Comparison of ENCODE assay signal across 17 cellular contexts in genomic region chr2:120780402-120780801, GRCh38. TPM values are rescaled to one million over a fixed set of nuclear protein-coding genes. Genes with fewer than 3 reads are reported as not detected.
DNase-seq lines count a peak whose midpoint lies in the region; ATAC-seq and TF ChIP-seq lines count a peak whose summit lies in the region.
"Had no signal": no experiment of that assay in that cellular context is flagged by ENCODE, and none has a peak within 500 bp of the region (broad histone marks: within the 10 kb centered on the region; RNA-seq: fewer than 3 reads in every experiment).

No MANE protein-coding gene starts in this region.

- no peak overlapping the region for H4K91ac ChIP-seq in mesenchymal stem cell (ENCODE audit: low read length)

- no peak overlapping the region for H2AFZ ChIP-seq in mesenchymal stem cell (ENCODE audit: low read depth, low read length)
- no peak overlapping the region for H2AFZ ChIP-seq in smooth muscle cell (ENCODE audit: low read depth)

- no peak for TF ChIP-seq CTCF in VCaP (conservative IDR thresholded peaks at IDR 0.05)
- no peak for TF ChIP-seq CTCF in smooth muscle cell (IDR thresholded peaks at IDR 0.05; ENCODE audit: borderline replicate concordance, insufficient read depth, poor library complexity, severe bottlenecking)

- peak overlapping the region in 1 of 2 experiments; percentile 64 for H3K14ac ChIP-seq in mesenchymal stem cell (ENCODE audit: low read length in 2 of 2)

- H3K79me2 ChIP-seq in smooth muscle cell (ENCODE audit: low read depth), result peaks cover 73% of the 10 kb centered on the region

- H3K27me3 ChIP-seq in mesenchymal stem cell (ENCODE audit: control insufficient read depth in 1 of 2, insufficient read depth in 1 of 2, low read length in 2 of 2), result no peaks in the 10 kb centered on the region
- no peaks in the 10 kb centered on the region for H3K27me3 ChIP-seq in smooth muscle cell (ENCODE audit: low read depth)

- peak overlapping the region; percentile 19 for H4K8ac ChIP-seq in mesenchymal stem cell (ENCODE audit: low read length)

- peak overlapping the region; percentile 50 to 70 for H3K4ac ChIP-seq in mesenchymal stem cell (ENCODE audit: low read depth in 1 of 2, low read length in 2 of 2)

- H3K36me3 ChIP-seq in mesenchymal stem cell (ENCODE audit: control insufficient read depth in 1 of 2, insufficient read depth in 2 of 2, low read depth in 1 of 2, low read length in 2 of 2) (peaks cover 0 to 6% of the 10 kb centered on the region in 2 experiments), smooth muscle cell (ENCODE audit: low read depth) (no peaks in the 10 kb centered on the region)

- H2AK5ac ChIP-seq in mesenchymal stem cell (ENCODE audit: low read length, severe bottlenecking), result peak overlapping the region; percentile 84

- H3F3A ChIP-seq in smooth muscle cell (ENCODE audit: low read depth), result peaks cover 9% of the 10 kb centered on the region

- ATAC-seq in HG02870 (IDR thresholded peaks at IDR 0.05; ENCODE audit: unreplicated experiment), result no peak
- ATAC-seq: activated CD8-positive, alpha-beta memory T cell treated with anti-CD3 and anti-CD28 coated beads, Interleukin-2, amount 10 ng/mL, durations not matched to agents 7 days and 5 days had no signal

- peak overlapping the region; percentile 22 for H2BK5ac ChIP-seq in mesenchymal stem cell (ENCODE audit: low read depth, low read length, poor library complexity, severe bottlenecking)

- H3K4me1 ChIP-seq in mesenchymal stem cell (ENCODE audit: control insufficient read depth, insufficient read depth, low read depth, low read length) (peaks cover 58% of the 10 kb centered on the region), smooth muscle cell (ENCODE audit: low read depth) (peaks cover 18% of the 10 kb centered on the region)

- DNase-seq in DMS53 (lab: John Stamatoyannopoulos, UW) (peak; percentile 12), DMS53 treated with DMSO at 0.1 percent for 48 hours (lab: John Stamatoyannopoulos, UW; ENCODE audit: unreplicated experiment) (no peak), mesenchymal stem cell (peak; percentile 54), smooth muscle cell (lab: John Stamatoyannopoulos, UW; ENCODE audit: unreplicated experiment) (no peak), NCI-H2171 (lab: John Stamatoyannopoulos, UW) (no peak)
- no peak for DNase-seq in stimulated activated CD4-positive, alpha-beta T cell treated with anti-CD3 and anti-CD28 coated beads, Interleukin-4, amount 100 ng/mL, for 4 hours
- DNase-seq: 8988T; activated CD8-positive, alpha-beta memory T cell treated with anti-CD3 and anti-CD28 coated beads, Interleukin-2, amount 10 ng/mL, durations not matched to agents 7 days and 5 days; activated gamma-delta T cell; aorta; NCI-H1694 treated with DMSO at 0.1 percent for 48 hours; NCI-H774 had no signal

- 84% methylated on average over 5 of the region's 7 CpGs for WGBS in mesenchymal stem cell
- 48% methylated on average over 7 of the region's 7 CpGs for WGBS in smooth muscle cell (ENCODE audit: low lambda C conversion rate)

- H3K4me3 ChIP-seq in mesenchymal stem cell (ENCODE audit: insufficient read depth in 1 of 2, low read depth in 1 of 2, low read length in 2 of 2) (no peak overlapping the region), smooth muscle cell (no peak overlapping the region)

- no peak overlapping the region for H2BK15ac ChIP-seq in mesenchymal stem cell (ENCODE audit: low read depth, poor library complexity, severe bottlenecking)

- no peak overlapping the region for H3K9ac ChIP-seq in mesenchymal stem cell (ENCODE audit: low read length)
- no peak overlapping the region for H3K9ac ChIP-seq in smooth muscle cell (ENCODE audit: low read depth)

- H3K18ac ChIP-seq in mesenchymal stem cell (ENCODE audit: low read depth in 1 of 2, low read length in 2 of 2), result peak overlapping the region; percentile 37 to 89

- H2BK12ac ChIP-seq in mesenchymal stem cell (ENCODE audit: low read length in 2 of 2), result peak overlapping the region; percentile 45 to 75

- H3K4me2 ChIP-seq in mesenchymal stem cell (ENCODE audit: low read length, poor library complexity, severe bottlenecking), result peak overlapping the region; percentile 24
- H3K4me2 ChIP-seq in smooth muscle cell, result peak overlapping the region; percentile 48

- peaks cover 94% of the 10 kb centered on the region for H4K20me1 ChIP-seq in smooth muscle cell (ENCODE audit: low read depth)

- peaks cover 58% of the 10 kb centered on the region for H3K79me1 ChIP-seq in mesenchymal stem cell (replicated peaks; ENCODE audit: low read length, poor library complexity, severe bottlenecking)

- H3K23ac ChIP-seq in mesenchymal stem cell (ENCODE audit: low read length in 2 of 2), result no peak overlapping the region

- H2BK120ac ChIP-seq in mesenchymal stem cell (ENCODE audit: low read depth, low read length), result no peak overlapping the region

- H3K9me3 ChIP-seq in mesenchymal stem cell (ENCODE audit: control insufficient read depth, low read length) (no peaks in the 10 kb centered on the region), smooth muscle cell (replicated peaks; ENCODE audit: low read depth) (no peaks in the 10 kb centered on the region)

- H3K27ac ChIP-seq in VCaP (0 out of 2 replicates have a peak overlapping the region, but pooled peaks have one; percentile 2), mesenchymal stem cell (ENCODE audit: low read length, poor library complexity, severe bottlenecking) (peak overlapping the region; percentile 83), smooth muscle cell (ENCODE audit: low read depth) (peak overlapping the region; percentile 62)
- H3K27ac ChIP-seq: C4-2B, RWPE1 had no signal

RNA-seq across cellular contexts. Expression of gene GLI2, which starts 44.7 kb away (rescaled TPM):
- 28.9 TPM for polyA plus RNA-seq in mesenchymal stem cell (2013, experiment 1 of 2)
- 29.5 TPM for polyA plus RNA-seq in mesenchymal stem cell (2013, experiment 2 of 2)
- total RNA-seq in smooth muscle cell, result 10.4 and 10.6 TPM in 2 replicates
- 9.4 and 10.4 TPM in 2 replicates for polyA plus RNA-seq in smooth muscle cell
- total RNA-seq: pulmonary artery endothelial cell had no signal

Comparison
In these comparisons a context has a peak if more than half of its experiments do, and no peak if none do; other contexts are left out.
1. DNase-seq: peak in DMS53 (single experiment) and mesenchymal stem cell (single experiment); none in DMS53 treated with DMSO at 0.1 percent for 48 hours (single experiment), smooth muscle cell (single experiment), stimulated activated CD4-positive, alpha-beta T cell treated with anti-CD3 and anti-CD28 coated beads, Interleukin-4, amount 100 ng/mL, for 4 hours (0 of 2) and NCI-H2171 (single experiment).
2. H3K27ac ChIP-seq: peak in every context shown above with its lines; median percentile 83 in mesenchymal stem cell; 62 in smooth muscle cell; 2 in VCaP.